ENCODE assay signal across 5 cellular contexts in genomic region chr10:133441356-133441755, GRCh38. TPM values are rescaled to one million over a fixed set of nuclear protein-coding genes. Genes with fewer than 3 reads are reported as not detected.
"Had no signal": no experiment of that assay in that cellular context is flagged by ENCODE, and none has a peak within 500 bp of the region (broad histone marks: within the 10 kb centered on the region; RNA-seq: fewer than 3 reads in every experiment).

No MANE protein-coding gene starts in this region.

RNA-seq across cellular contexts. Expression of gene SCART1, which starts 12.4 kb away (rescaled TPM):
- total RNA-seq: kidney epithelial cell had no signal

RNA-seq across cellular contexts. Expression of gene SPRN, which starts 16.9 kb away (rescaled TPM):
- total RNA-seq: gastrocnemius medialis; left cardiac atrium; naive thymus-derived CD8-positive, alpha-beta T cell; right atrium auricular region had no signal
